In genomic region chr16:69276143-69277115, GRCh38 we compare ENCODE assay signal across 1 cellular context.
TF ChIP-seq lines count a peak whose summit lies in the region.

No MANE protein-coding gene starts in this region.

TF ChIP-seq in IMR-90, 13 proteins besides CTCF, POLR2A, EP300 and RAD21:
- TF ChIP-seq, protein P1, sequence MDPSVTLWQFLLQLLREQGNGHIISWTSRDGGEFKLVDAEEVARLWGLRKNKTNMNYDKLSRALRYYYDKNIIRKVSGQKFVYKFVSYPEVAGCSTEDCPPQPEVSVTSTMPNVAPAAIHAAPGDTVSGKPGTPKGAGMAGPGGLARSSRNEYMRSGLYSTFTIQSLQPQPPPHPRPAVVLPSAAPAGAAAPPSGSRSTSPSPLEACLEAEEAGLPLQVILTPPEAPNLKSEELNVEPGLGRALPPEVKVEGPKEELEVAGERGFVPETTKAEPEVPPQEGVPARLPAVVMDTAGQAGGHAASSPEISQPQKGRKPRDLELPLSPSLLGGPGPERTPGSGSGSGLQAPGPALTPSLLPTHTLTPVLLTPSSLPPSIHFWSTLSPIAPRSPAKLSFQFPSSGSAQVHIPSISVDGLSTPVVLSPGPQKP (IDR thresholded peaks at IDR 0.05; ENCODE audit: borderline replicate concordance, low read depth, low read length): no peak
- TF ChIP-seq USF2 (IDR thresholded peaks at IDR 0.05; ENCODE audit: low read depth, low read length): no peak
- TF ChIP-seq MAZ (IDR thresholded peaks at IDR 0.05; ENCODE audit: borderline replicate concordance, low read depth, low read length): peak; percentile 27; the same call in 1 of the 2 replicates
- TF ChIP-seq CHD1 (IDR thresholded peaks at IDR 0.05; ENCODE audit: low read depth, low read length): no peak
- peak; percentile 81 for TF ChIP-seq CEBPB (IDR thresholded peaks at IDR 0.05; ENCODE audit: low read depth, low read length)
- no peak for TF ChIP-seq RCOR1 (IDR thresholded peaks at IDR 0.05; ENCODE audit: insufficient replicate concordance, low read length)
- TF ChIP-seq FOS (IDR thresholded peaks at IDR 0.05; ENCODE audit: low read depth, low read length): peak; percentile 56
- peak; percentile 55 for TF ChIP-seq MXI1 (IDR thresholded peaks at IDR 0.05; ENCODE audit: borderline replicate concordance, low read depth, low read length)
- TF ChIP-seq SMC3 (IDR thresholded peaks at IDR 0.05; ENCODE audit: low read depth, low read length): no peak
- TF ChIP-seq NFE2L2 (IDR thresholded peaks at IDR 0.05; ENCODE audit: low read depth, low read length): no peak
- no peak for TF ChIP-seq MAFK (IDR thresholded peaks at IDR 0.05; ENCODE audit: low read depth, low read length)
- no peak for TF ChIP-seq RFX5 (IDR thresholded peaks at IDR 0.05; ENCODE audit: low read depth, low read length)
- no peak for TF ChIP-seq BHLHE40 (IDR thresholded peaks at IDR 0.05; ENCODE audit: low read depth, low read length)
